ENCODE assay signal across 1 cellular context in genomic region chr16:30136971-30137601, GRCh38.
TF ChIP-seq lines count a peak whose summit lies in the region.

No MANE protein-coding gene starts in this region.

TF ChIP-seq in K562, 482 proteins besides CTCF, POLR2A, EP300 and RAD21:
- TF ChIP-seq THRA (IDR thresholded peaks at IDR 0.05) (no peak), FOS (IDR thresholded peaks at IDR 0.05; ENCODE audit: extremely low read depth, insufficient read length) (no peak), CEBPB (tag; IDR thresholded peaks at IDR 0.05) (0 out of 2 replicates have a peak, but pooled peaks have one; percentile 6), ZNF134 (CRISPR knock-in tag; conservative IDR thresholded peaks at IDR 0.05) (no peak)
